In the genomic region with DNA sequence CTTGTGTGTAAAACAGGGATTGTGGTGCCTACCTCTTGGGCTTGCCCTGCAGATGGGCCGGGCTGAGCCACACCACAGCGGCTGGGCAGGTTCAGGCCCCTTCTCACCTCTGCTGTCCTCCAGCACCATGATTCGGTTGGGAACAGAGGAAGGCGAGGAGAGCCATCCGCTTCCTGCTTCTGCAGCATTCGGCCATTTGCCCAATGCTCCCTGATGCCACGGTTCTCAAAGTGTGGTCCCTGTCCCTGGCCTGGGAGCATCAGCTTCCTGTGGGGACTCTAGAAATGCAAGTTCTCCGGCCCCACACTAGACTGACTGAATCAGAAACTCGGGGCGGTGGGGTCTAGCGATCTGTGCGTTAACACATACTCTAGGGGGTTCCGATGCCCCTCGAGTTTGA, we compare ENCODE assay signal across 5 cellular contexts.
"Had no signal": no experiment of that assay in that cellular context is flagged by ENCODE, and none has a peak within 500 bp of the region (broad histone marks: within the 10 kb centered on the region; RNA-seq: fewer than 3 reads in every experiment).

No MANE protein-coding gene starts in this region.

- H3K4me3 ChIP-seq: GM23248 had no signal

- DNase-seq: GOT3, H9, KBM-7 had no signal

- H3K9ac ChIP-seq: GM23248 had no signal

- H3K27ac ChIP-seq: GM23248, HL-60 had no signal
